ENCODE assay signal across 8 cellular contexts in genomic region chr1:247331172-247331525, GRCh38. TPM values are rescaled to one million over a fixed set of nuclear protein-coding genes. Genes with fewer than 3 reads are reported as not detected.
DNase-seq lines count a peak whose midpoint lies in the region; ATAC-seq and TF ChIP-seq lines count a peak whose summit lies in the region.

No MANE protein-coding gene starts in this region.

- no peak for TF ChIP-seq POLR2A in lower leg skin (IDR thresholded peaks at IDR 0.05)

- TF ChIP-seq CTCF in AG10803 (conservative IDR thresholded peaks at IDR 0.05; ENCODE audit: low read length) (no peak), lower leg skin (IDR thresholded peaks at IDR 0.05) (no peak)

- H3K4me3 ChIP-seq in AG10803 (ENCODE audit: low read length) (peak overlapping the region; percentile 80), lower leg skin (ENCODE audit: low read depth, poor library complexity, severe bottlenecking) (peak overlapping the region; percentile 81)

- WGBS in lower leg skin, 2 donors = 0% methylated on average over 18 to 29 of the region's 36 CpGs

- H3K9me3 Mint-ChIP-seq in dendritic cell treated with granulocyte-macrophage colony-stimulating factor and Interleukin-4, amounts not matched to agents 40 ng/mL and 50 ng/mL, for 4 days = no peaks in the 10 kb centered on the region

- H3K27me3 Mint-ChIP-seq in dendritic cell treated with granulocyte-macrophage colony-stimulating factor and Interleukin-4, amounts not matched to agents 40 ng/mL and 50 ng/mL, for 4 days = peaks cover 23% of the 10 kb centered on the region

- peak; percentile 65 for ATAC-seq in GM18907 (IDR thresholded peaks at IDR 0.05; ENCODE audit: unreplicated experiment)
- ATAC-seq in HG03139 (IDR thresholded peaks at IDR 0.05; ENCODE audit: unreplicated experiment) = peak; percentile 44

- peaks cover 64% of the 10 kb centered on the region for H3K4me1 Mint-ChIP-seq in dendritic cell treated with granulocyte-macrophage colony-stimulating factor and Interleukin-4, amounts not matched to agents 40 ng/mL and 50 ng/mL, for 4 days (ENCODE audit: low read depth)

- peak overlapping the region; percentile 85 for H3K4me3 Mint-ChIP-seq in dendritic cell treated with granulocyte-macrophage colony-stimulating factor and Interleukin-4, amounts not matched to agents 40 ng/mL and 50 ng/mL, for 4 days

- DNase-seq in AG10803 (ENCODE audit: low read depth) (peak; percentile 68), NCI-H345 treated with DMSO at 0.1 percent for 48 hours (lab: John Stamatoyannopoulos, UW; ENCODE audit: unreplicated experiment) (peak; percentile 34), lower leg skin (ENCODE audit: low spot score in 2 of 2) (peak; percentile 67 to 94)
- peak; percentile 57 for DNase-seq in activated CD4-positive, alpha-beta T cell treated with anti-CD3 and anti-CD28 coated beads, Interleukin-2, amount 50 U/mL, for 1 hour
- peak in 2 of 3 donors; percentile 45 to 57 for DNase-seq in stimulated activated CD4-positive, alpha-beta T cell treated with anti-CD3 and anti-CD28 coated beads, TNF-alpha, amount 100 ng/mL, for 1 hour (ENCODE audit: low read depth in 3 of 3, low spot score in 1 of 3)

- intact Hi-C loops in dendritic cell treated with granulocyte-macrophage colony-stimulating factor and Interleukin-4, amounts not matched to agents 40 ng/mL and 50 ng/mL, for 4 days (cut with micrococcal nuclease) = loop anchor here (2.0 kb wide), 1 partner anchor 120 kb away; no protein-coding TSS in a partner anchor
- intact Hi-C loops in lower leg skin (cut with DNase I; ENCODE audit: low total_unique reads) = no loop called here

- H3K36me3 Mint-ChIP-seq in dendritic cell treated with granulocyte-macrophage colony-stimulating factor and Interleukin-4, amounts not matched to agents 40 ng/mL and 50 ng/mL, for 4 days (ENCODE audit: low read depth) = peaks cover 60% of the 10 kb centered on the region

- H3K27ac Mint-ChIP-seq in dendritic cell treated with granulocyte-macrophage colony-stimulating factor and Interleukin-4, amounts not matched to agents 40 ng/mL and 50 ng/mL, for 4 days = peak overlapping the region; percentile 85

RNA-seq across cellular contexts. Expression of gene ZNF496, which starts 0.5 kb away (rescaled TPM):
- total RNA-seq in lower leg skin = 10 to 100 TPM; 16.3 to 32.7 (median 25.9) TPM

Comparison
In these comparisons a context has a peak if more than half of its experiments do, and no peak if none do; other contexts are left out.
1. Peak in every context shown above with its lines: DNase-seq, ATAC-seq and H3K4me3 ChIP-seq.